In the genomic region with DNA sequence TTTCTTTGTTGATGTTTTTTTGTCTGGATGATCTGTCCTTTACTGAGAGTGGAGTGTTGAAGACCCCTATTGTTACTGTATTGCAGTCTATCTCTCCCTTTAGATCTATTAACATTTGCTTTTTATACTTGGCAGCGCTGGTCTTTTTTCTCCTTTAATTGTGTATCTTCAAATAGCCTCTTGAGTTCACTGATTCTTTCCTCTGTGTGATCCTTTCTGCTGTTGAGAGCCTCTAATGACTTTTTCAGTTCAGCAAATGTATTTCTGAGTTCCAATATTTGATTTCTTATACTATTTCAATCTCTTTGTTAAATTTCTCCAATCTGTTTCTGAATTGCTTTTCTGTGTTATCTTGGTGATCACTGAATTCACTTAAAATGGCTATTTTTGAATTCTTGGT, we compare ENCODE assay signal across 23 cellular contexts. TPM values are rescaled to one million over a fixed set of nuclear protein-coding genes. Genes with fewer than 3 reads are reported as not detected.
DNase-seq lines count a peak whose midpoint lies in the region; ATAC-seq, FAIRE-seq and TF ChIP-seq lines count a peak whose summit lies in the region.
"Had no signal": no experiment of that assay in that cellular context is flagged by ENCODE, and none has a peak within 500 bp of the region (broad histone marks: within the 10 kb centered on the region; RNA-seq: fewer than 3 reads in every experiment).

No MANE protein-coding gene starts in this region.

- FAIRE-seq in HepG2 (lab: Jason Lieb, UNC) (no peak), astrocyte (lab: Jason Lieb, UNC) (no peak)
- FAIRE-seq: D721Med, G401.6, GM12891 had no signal

- H3K79me2 ChIP-seq in HepG2 (ENCODE audit: insufficient read depth, low read length), result peaks cover 55% of the 10 kb centered on the region
- H3K79me2 ChIP-seq in astrocyte (ENCODE audit: insufficient read depth, low read length), result peaks cover 76% of the 10 kb centered on the region

- H3K27me3 ChIP-seq in HepG2 (ENCODE audit: control insufficient read depth in 1 of 2, insufficient read depth in 2 of 2, low read length in 2 of 2) (no peaks in the 10 kb centered on the region), right lobe of liver (no peaks in the 10 kb centered on the region), astrocyte (ENCODE audit: insufficient read depth, low read length) (no peaks in the 10 kb centered on the region)
- H3K27me3 ChIP-seq: BLaER1 treated with 17β-estradiol and CSF1 and Interleukin-3, amounts not matched to agents 10 nM and 100 nM had no signal

- 94% methylated on average over 1 of the region's 1 CpG for WGBS in HepG2 (ENCODE audit: low lambda C conversion rate)
- 100% methylated on average over 1 of the region's 1 CpG for WGBS in right lobe of liver (ENCODE audit: insufficient coverage, low coverage, low lambda C conversion rate, missing lambda C conversion rate)

- H3K9me3 Mint-ChIP-seq in astrocyte (ENCODE audit: unreplicated experiment) (peaks cover 23% of the 10 kb centered on the region), osteocyte (ENCODE audit: unreplicated experiment) (peaks cover 38% of the 10 kb centered on the region)
- H3K9me3 Mint-ChIP-seq in activated CD4-positive, alpha-beta T cell treated with anti-CD3 and anti-CD28 coated beads, Interleukin-2, amount 10 ng/mL, durations not matched to agents 24 days and 14 days, result peaks cover 44% of the 10 kb centered on the region

- H4K20me1 ChIP-seq in HepG2 (ENCODE audit: insufficient read depth, low read length), result no peaks in the 10 kb centered on the region; the same call in 1 of the 2 replicates
- peaks cover 54% of the 10 kb centered on the region for H4K20me1 ChIP-seq in astrocyte (ENCODE audit: insufficient read depth, low read length)

- TF ChIP-seq RAD21 in HepG2 (CRISPR knock-in tag; IDR thresholded peaks at IDR 0.05), result no peak

- CTCF ChIA-PET in HepG2 (lab: Yijun Ruan, JAX; ENCODE audit: low intra/inter-chr PET ratio, low total read pairs), result no interaction called here

- H3K4me1 ChIP-seq in HepG2 (ENCODE audit: insufficient read depth, low read length) (no peaks in the 10 kb centered on the region), right lobe of liver (no peaks in the 10 kb centered on the region), astrocyte (ENCODE audit: insufficient read depth, low read length) (peaks cover 10% of the 10 kb centered on the region)
- H3K4me1 ChIP-seq: A549, Caco-2 had no signal

- ATAC-seq in HepG2 (no peak), right lobe of liver (no peak)
- ATAC-seq: A549; CD8-positive, alpha-beta T cell had no signal

- H2AFZ ChIP-seq in HepG2 (ENCODE audit: low read length), result no peak overlapping the region
- H2AFZ ChIP-seq in astrocyte (ENCODE audit: low read depth, low read length), result no peak overlapping the region

- no peak for DNase-seq in HepG2 (ENCODE audit: low spot score)
- no peak for DNase-seq in right lobe of liver
- no peak for DNase-seq in astrocyte (ENCODE audit: low read depth)
- DNase-seq in kidney glomerular epithelial cell (lab: John Stamatoyannopoulos, UW), result peak; percentile 18
- no peak for DNase-seq in osteocyte (ENCODE audit: extremely low spot score, unreplicated experiment)
- no peak for DNase-seq in activated CD4-positive, alpha-beta T cell treated with anti-CD3 and anti-CD28 coated beads, Interleukin-2, amount 10 ng/mL, durations not matched to agents 24 days and 14 days
- DNase-seq in cardiac septum (ENCODE audit: low spot score), result no peak
- no peak for DNase-seq in NCI-H2171 treated with DMSO at 0.1 percent for 48 hours (lab: John Stamatoyannopoulos, UW)
- DNase-seq: AML-193; Caco-2; Calu3; CD4-positive, alpha-beta T cell; CD8-positive, alpha-beta T cell; DMS79 treated with DMSO at 0.1 percent for 48 hours; GF-D8 had no signal

- no peak overlapping the region for H3K4me3 Mint-ChIP-seq in astrocyte (ENCODE audit: unreplicated experiment)
- H3K4me3 Mint-ChIP-seq in osteocyte (ENCODE audit: unreplicated experiment), result no peak overlapping the region
- no peak overlapping the region for H3K4me3 Mint-ChIP-seq in activated CD4-positive, alpha-beta T cell treated with anti-CD3 and anti-CD28 coated beads, Interleukin-2, amount 10 ng/mL, durations not matched to agents 24 days and 14 days
- H3K4me3 Mint-ChIP-seq: B cell; CD4-positive, alpha-beta T cell; CD8-positive, alpha-beta T cell had no signal

- H3K4me2 ChIP-seq in HepG2 (ENCODE audit: low read depth, low read length), result no peak overlapping the region
- peak overlapping the region; percentile 45 for H3K4me2 ChIP-seq in astrocyte (ENCODE audit: low read length)
- H3K4me2 ChIP-seq: A549; BLaER1 treated with 17β-estradiol and CSF1 and Interleukin-3, amounts not matched to agents 10 nM and 100 nM had no signal

- TF ChIP-seq CTCF in HepG2 (CRISPR knock-in tag; IDR thresholded peaks at IDR 0.05) (no peak), right lobe of liver (IDR thresholded peaks at IDR 0.05) (no peak), astrocyte (IDR thresholded peaks at IDR 0.05; ENCODE audit: insufficient read depth, low read depth, low read length) (no peak), osteocyte (IDR thresholded peaks at IDR 0.05) (no peak)

- H3K27ac ChIP-seq in HepG2 (ENCODE audit: extremely low read length, insufficient read depth, low read length) (no peak overlapping the region), right lobe of liver (no peak overlapping the region), astrocyte (ENCODE audit: low read depth, low read length) (no peak overlapping the region)
- H3K27ac ChIP-seq: 22Rv1; A549; BLaER1 treated with 17β-estradiol and CSF1 and Interleukin-3, amounts not matched to agents 10 nM and 100 nM; C4-2B had no signal

- H3K27me3 Mint-ChIP-seq in astrocyte (ENCODE audit: low read depth, unreplicated experiment) (no peaks in the 10 kb centered on the region), osteocyte (ENCODE audit: unreplicated experiment) (no peaks in the 10 kb centered on the region)
- H3K27me3 Mint-ChIP-seq in activated CD4-positive, alpha-beta T cell treated with anti-CD3 and anti-CD28 coated beads, Interleukin-2, amount 10 ng/mL, durations not matched to agents 24 days and 14 days, result no peaks in the 10 kb centered on the region
- H3K27me3 Mint-ChIP-seq: B cell; CD4-positive, alpha-beta T cell had no signal

- H3K27ac Mint-ChIP-seq in astrocyte (ENCODE audit: unreplicated experiment), result no peak overlapping the region
- peak overlapping the region; percentile 78 for H3K27ac Mint-ChIP-seq in osteocyte (ENCODE audit: unreplicated experiment)
- H3K27ac Mint-ChIP-seq in activated CD4-positive, alpha-beta T cell treated with anti-CD3 and anti-CD28 coated beads, Interleukin-2, amount 10 ng/mL, durations not matched to agents 24 days and 14 days, result no peak overlapping the region
- H3K27ac Mint-ChIP-seq: B cell; CD4-positive, alpha-beta T cell; CD8-positive, alpha-beta T cell had no signal

- 0 out of 5 replicates have a peak, but pooled peaks cover 0 to 5% of the 10 kb centered on the region in 2 experiments for H3K36me3 ChIP-seq in HepG2 (replicated peaks in 1 of 2; ENCODE audit: control insufficient read depth in 1 of 2, insufficient read depth in 2 of 2, low read length in 2 of 2)
- no peaks in the 10 kb centered on the region for H3K36me3 ChIP-seq in right lobe of liver
- no peaks in the 10 kb centered on the region for H3K36me3 ChIP-seq in astrocyte (ENCODE audit: insufficient read depth, low read length)

- H3K9me3 ChIP-seq in HepG2 (ENCODE audit: low read length), result peaks cover 29% of the 10 kb centered on the region; the same call in 1 of the 2 replicates
- H3K9me3 ChIP-seq in right lobe of liver, result no peaks in the 10 kb centered on the region
- no peaks in the 10 kb centered on the region for H3K9me3 ChIP-seq in astrocyte (ENCODE audit: insufficient read depth, low read depth, low read length)

- no TSS peak for BruUV-seq in HepG2 (replicated peaks; lab: Mats Ljungman, UMichigan)

- H3K9ac ChIP-seq in HepG2 (ENCODE audit: insufficient read depth, low read depth, low read length), result no peak overlapping the region
- no peak overlapping the region for H3K9ac ChIP-seq in astrocyte (ENCODE audit: low read length)
- H3K9ac ChIP-seq: BLaER1 treated with 17β-estradiol and CSF1 and Interleukin-3, amounts not matched to agents 10 nM and 100 nM had no signal

- in situ Hi-C loops in HepG2 (cut with HindIII; ENCODE audit: extremely low pct_ligation_motif_present, low pct_unique_long_range_greater_than_20kb), result no loop called here

- intact Hi-C loops in HepG2 (cut with micrococcal nuclease; ENCODE audit: unreplicated experiment) (no loop called here), right lobe of liver (cut with DNase I) (no loop called here), cardiac septum (cut with DNase I) (no loop called here)
- intact Hi-C loops in activated CD4-positive, alpha-beta T cell treated with anti-CD3 and anti-CD28 coated beads, Interleukin-2, amount 10 ng/mL, durations not matched to agents 24 days and 14 days (cut with micrococcal nuclease), result loop anchor here (10.0 kb wide), 1 partner anchor 65 kb away; no protein-coding TSS in a partner anchor

- peaks cover 24% of the 10 kb centered on the region for H3K36me3 Mint-ChIP-seq in astrocyte (ENCODE audit: low read depth, unreplicated experiment)
- peaks cover 39% of the 10 kb centered on the region for H3K36me3 Mint-ChIP-seq in osteocyte (ENCODE audit: unreplicated experiment)
- H3K36me3 Mint-ChIP-seq in activated CD4-positive, alpha-beta T cell treated with anti-CD3 and anti-CD28 coated beads, Interleukin-2, amount 10 ng/mL, durations not matched to agents 24 days and 14 days (ENCODE audit: low read depth), result peaks cover 57% of the 10 kb centered on the region

- H3K4me3 ChIP-seq in HepG2 (replicated peaks in 1 of 3; ENCODE audit: insufficient read depth in 1 of 3, low read depth in 2 of 3, low read length in 3 of 3) (no peak overlapping the region), right lobe of liver (no peak overlapping the region), astrocyte (ENCODE audit: insufficient read depth, low read depth, low read length) (no peak overlapping the region)
- H3K4me3 ChIP-seq: A549 had no signal

- TF ChIP-seq EP300 in HepG2 (IDR thresholded peaks at IDR 0.05; ENCODE audit: low read depth in 2 of 2, low read length in 2 of 2) (no peak), HepG2 (CRISPR knock-in tag; IDR thresholded peaks at IDR 0.05; ENCODE audit: borderline replicate concordance) (no peak)

- TF ChIP-seq POLR2A in HepG2 (IDR thresholded peaks at IDR 0.05; ENCODE audit: insufficient read depth in 1 of 2, low read depth in 2 of 2, low read length in 2 of 2) (no peak), right lobe of liver (IDR thresholded peaks at IDR 0.05) (no peak)

- POLR2A ChIA-PET in HepG2 (lab: Yijun Ruan, JAX), result no interaction called here

- H3K4me1 Mint-ChIP-seq in astrocyte (ENCODE audit: low read depth, unreplicated experiment) (peaks cover 11% of the 10 kb centered on the region), osteocyte (ENCODE audit: unreplicated experiment) (peaks cover 29% of the 10 kb centered on the region)
- peaks cover 5% of the 10 kb centered on the region for H3K4me1 Mint-ChIP-seq in activated CD4-positive, alpha-beta T cell treated with anti-CD3 and anti-CD28 coated beads, Interleukin-2, amount 10 ng/mL, durations not matched to agents 24 days and 14 days

RNA-seq across cellular contexts. Expression of a gene that starts 15.4 kb away (rescaled TPM):
- 12.2 and 14.7 TPM in 2 replicates for total RNA-seq in HepG2 (2016; rRNA removed; fragmentation: Illumina TruSeq; extraction: Trizol)
- 6.4 and 8.3 TPM in 2 replicates for total RNA-seq in HepG2 (2016; cell fraction: cytosol; rRNA removed; fragmentation: Illumina TruSeq; extraction: Trizol; ENCODE audit: low read depth)
- 12.3 and 16.1 TPM in 2 replicates for total RNA-seq in HepG2 (2016; cell fraction: insoluble cytoplasmic fraction; rRNA removed; fragmentation: Illumina TruSeq; extraction: Trizol)
- 7.8 and 9.8 TPM in 2 replicates for total RNA-seq in HepG2 (2016; cell fraction: membrane; rRNA removed; fragmentation: Illumina TruSeq; extraction: Trizol)
- 15.8 and 17.6 TPM in 2 replicates for total RNA-seq in HepG2 (2016; cell fraction: nucleus; rRNA removed; fragmentation: Illumina TruSeq; extraction: Trizol)
- polyA plus RNA-seq in HepG2 (2011; rRNA removed), result 6.0 and 6.5 TPM in 2 replicates
- polyA plus RNA-seq in HepG2 (2011; cell fraction: cytosol; rRNA removed), result 3.5 and 5.4 TPM in 2 replicates
- 5.4 and 5.5 TPM in 2 replicates for polyA plus RNA-seq in HepG2 (2011; cell fraction: nucleus; rRNA removed)
- 6.1 and 6.8 TPM in 2 replicates for polyA plus RNA-seq in HepG2 (2012)
- 1.1 and 1.2 TPM in 2 replicates for polyA plus RNA-seq in HepG2 (2016; cell fraction: cytosol; fragmentation: Illumina TruSeq; extraction: Trizol; ENCODE audit: low read depth)
- polyA plus RNA-seq in HepG2 (2016; cell fraction: insoluble cytoplasmic fraction; fragmentation: Illumina TruSeq; extraction: Trizol; ENCODE audit: low read depth), result 11.7 and 14.4 TPM in 2 replicates
- 2.4 TPM in 2 replicates for polyA plus RNA-seq in HepG2 (2016; cell fraction: membrane; fragmentation: Illumina TruSeq; extraction: Trizol; ENCODE audit: low read depth)
- polyA plus RNA-seq in HepG2 (2016; cell fraction: nucleus; fragmentation: Illumina TruSeq; extraction: Trizol; ENCODE audit: insufficient read depth, low read depth), result 11.5 and 12.8 TPM in 2 replicates
- 4.4 and 10.2 TPM in 2 replicates for polyA minus RNA-seq in HepG2 (2011; rRNA and poly(A)+ RNA removed; ENCODE audit: low replicate concordance)
- 5.9 and 6.1 TPM in 2 replicates for polyA minus RNA-seq in HepG2 (2011; cell fraction: cytosol; rRNA and poly(A)+ RNA removed)
- polyA minus RNA-seq in HepG2 (2011; cell fraction: nucleus; rRNA and poly(A)+ RNA removed), result 40.9 and 41.9 TPM in 2 replicates
- 1 to 10 TPM; 5.0 to 6.5 (median 5.5) TPM for total RNA-seq in right lobe of liver
- total RNA-seq in astrocyte, result 18.3 and 19.9 TPM in 2 replicates
- 11.3 TPM in 2 replicates for total RNA-seq in osteocyte
- 17.6 and 19.3 TPM in 2 replicates for total RNA-seq in activated CD4-positive, alpha-beta T cell treated with anti-CD3 and anti-CD28 coated beads, Interleukin-2, amount 10 ng/mL, durations not matched to agents 24 days and 14 days
- 6.8 TPM for total RNA-seq in cardiac septum
